ENCODE assay signal across 20 cellular contexts in genomic region chr4:107219681-107220080, GRCh38.
"Had no signal": no experiment of that assay in that cellular context is flagged by ENCODE, and none has a peak within 500 bp of the region (broad histone marks: within the 10 kb centered on the region; RNA-seq: fewer than 3 reads in every experiment).

No MANE protein-coding gene starts in this region.

- FAIRE-seq: keratinocyte, urothelium cell line had no signal

- H3K36me3 ChIP-seq: prostate gland, right atrium auricular region, tibial artery had no signal

- H3K27ac Mint-ChIP-seq: activated B cell treated with CpG ODN at 0.5 μM for 24 hours; activated CD4-positive, alpha-beta memory T cell treated with anti-CD3 and anti-CD28 coated beads, Interleukin-2, amount 10 ng/mL, durations not matched to agents 7 days and 5 days; activated naive CD8-positive, alpha-beta T cell treated with anti-CD3 and anti-CD28 coated beads for 36 hours; activated T-helper 17 cell treated with anti-CD3 and anti-CD28 coated beads, Interleukin-2, amount 50 U/mL, for 72 hours; T-cell had no signal

- H3K4me3 Mint-ChIP-seq: activated B cell treated with CpG ODN at 0.5 μM for 24 hours; activated CD4-positive, alpha-beta memory T cell treated with anti-CD3 and anti-CD28 coated beads, Interleukin-2, amount 10 ng/mL, durations not matched to agents 7 days and 5 days; activated naive CD8-positive, alpha-beta T cell treated with anti-CD3 and anti-CD28 coated beads for 36 hours; activated T-helper 17 cell treated with anti-CD3 and anti-CD28 coated beads, Interleukin-2, amount 50 U/mL, for 72 hours; T-cell had no signal

- H3K36me3 Mint-ChIP-seq: activated naive CD8-positive, alpha-beta T cell treated with anti-CD3 and anti-CD28 coated beads for 36 hours; T-cell had no signal

- DNase-seq: activated B cell treated with CpG ODN at 0.5 μM for 24 hours; activated CD4-positive, alpha-beta memory T cell treated with anti-CD3 and anti-CD28 coated beads, Interleukin-2, amount 10 ng/mL, durations not matched to agents 7 days and 5 days; activated CD4-positive, alpha-beta T cell treated with anti-CD3 and anti-CD28 coated beads for 4 hours; activated naive CD4-positive, alpha-beta T cell; activated naive CD8-positive, alpha-beta T cell treated with anti-CD3 and anti-CD28 coated beads for 36 hours; activated T-cell treated with anti-CD3 and anti-CD28 coated beads, Interleukin-2, amount 50 U/mL, for 1 hour; effector CD4-positive, alpha-beta T cell; hypothalamus; stimulated activated naive CD8-positive, alpha-beta T cell treated with anti-CD3 and anti-CD28 coated beads, Interleukin-15, Interleukin-2, amounts not matched to agents 100 U/mL and 50 U/mL, for 24 hours; substantia nigra; T-cell; tibial artery had no signal

- ATAC-seq: activated T-helper 17 cell treated with anti-CD3 and anti-CD28 coated beads, Interleukin-2, amount 50 U/mL, for 72 hours; esophagus mucosa; left lobe of liver; stimulated activated naive CD8-positive, alpha-beta T cell treated with anti-CD3 and anti-CD28 coated beads, Interleukin-15, Interleukin-2, amounts not matched to agents 100 U/mL and 50 U/mL, for 24 hours; T-cell had no signal

- H3K27me3 ChIP-seq: right atrium auricular region, tibial artery had no signal

- H3K4me3 ChIP-seq: lung, prostate gland, right atrium auricular region, tibial artery had no signal

- H3K9me3 Mint-ChIP-seq: activated B cell treated with CpG ODN at 0.5 μM for 24 hours; activated CD4-positive, alpha-beta memory T cell treated with anti-CD3 and anti-CD28 coated beads, Interleukin-2, amount 10 ng/mL, durations not matched to agents 7 days and 5 days had no signal

- H3K27me3 Mint-ChIP-seq: activated B cell treated with CpG ODN at 0.5 μM for 24 hours; activated CD4-positive, alpha-beta memory T cell treated with anti-CD3 and anti-CD28 coated beads, Interleukin-2, amount 10 ng/mL, durations not matched to agents 7 days and 5 days; T-cell had no signal

- H3K9me3 ChIP-seq: prostate gland, right atrium auricular region, tibial artery had no signal

- H3K27ac ChIP-seq: prostate gland, right atrium auricular region, tibial artery had no signal

- H3K4me1 ChIP-seq: prostate gland, right atrium auricular region, tibial artery had no signal

- H3K4me1 Mint-ChIP-seq: activated B cell treated with CpG ODN at 0.5 μM for 24 hours; activated CD4-positive, alpha-beta memory T cell treated with anti-CD3 and anti-CD28 coated beads, Interleukin-2, amount 10 ng/mL, durations not matched to agents 7 days and 5 days; activated naive CD8-positive, alpha-beta T cell treated with anti-CD3 and anti-CD28 coated beads for 36 hours; activated T-helper 17 cell treated with anti-CD3 and anti-CD28 coated beads, Interleukin-2, amount 50 U/mL, for 72 hours; T-cell had no signal
